Comparison of ENCODE assay signal across 24 cellular contexts in the genomic region with DNA sequence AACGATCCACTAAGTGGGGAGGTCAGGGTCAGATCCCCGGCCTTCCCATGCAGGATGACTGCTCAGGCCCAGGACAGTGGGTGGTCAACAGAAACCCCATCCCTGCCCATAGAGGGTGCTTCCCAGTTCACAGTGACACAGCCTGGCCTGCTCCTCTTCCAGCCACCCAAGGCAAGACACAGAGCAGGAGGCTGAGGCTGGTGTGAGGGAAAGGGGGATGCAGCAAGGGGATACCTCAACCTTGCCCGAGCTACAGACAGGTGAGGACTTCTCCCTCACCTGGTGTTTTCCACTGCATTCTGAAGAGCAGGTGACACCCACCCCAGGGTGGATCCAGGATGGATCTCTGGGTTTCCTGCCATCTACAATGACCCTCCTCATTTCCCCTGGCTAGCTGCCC.
"Had no signal": no experiment of that assay in that cellular context is flagged by ENCODE, and none has a peak within 500 bp of the region (broad histone marks: within the 10 kb centered on the region; RNA-seq: fewer than 3 reads in every experiment).

No MANE protein-coding gene starts in this region.

- ATAC-seq: activated T-cell treated with anti-CD3 and anti-CD28 coated beads, Interleukin-2, amount 50 U/mL, for 72 hours; K562; Right ventricle myocardium inferior had no signal

- H3K9me3 Mint-ChIP-seq: activated T-helper 2 cell treated with anti-CD3 and anti-CD28 coated beads, Interferon-gamma antibody, Interleukin-2, Interleukin-4, amounts not matched to agents 10 μg/mL and 5 μg/mL and 100 μg/mL, durations not matched to agents 14 hours and 24 hours and 36 hours had no signal

- H3K36me3 ChIP-seq: brain microvascular endothelial cell, cardiac muscle cell, WERI-Rb-1 had no signal

- H3K36me3 Mint-ChIP-seq: activated naive CD4-positive, alpha-beta T cell treated with anti-CD3 and anti-CD28 coated beads, Interleukin-2, amount 10 ng/mL, durations not matched to agents 7 days and 5 days; activated naive CD8-positive, alpha-beta T cell treated with anti-CD3 and anti-CD28 coated beads for 36 hours had no signal

- H3K27ac ChIP-seq: brain microvascular endothelial cell, cardiac muscle cell, SK-N-MC, WERI-Rb-1 had no signal

- H3K4me1 Mint-ChIP-seq: activated naive CD4-positive, alpha-beta T cell treated with anti-CD3 and anti-CD28 coated beads, Interleukin-2, amount 10 ng/mL, durations not matched to agents 7 days and 5 days; activated naive CD8-positive, alpha-beta T cell treated with anti-CD3 and anti-CD28 coated beads for 36 hours had no signal

- DNase-seq: activated CD4-positive, alpha-beta T cell treated with anti-CD3 and anti-CD28 coated beads for 4 hours; activated CD8-positive, alpha-beta memory T cell treated with anti-CD3 and anti-CD28 coated beads for 24 hours; activated gamma-delta T cell treated with Interleukin-2 at 50 U/mL for 16 hours; activated naive CD8-positive, alpha-beta T cell treated with anti-CD3 and anti-CD28 coated beads for 36 hours; activated T-cell treated with anti-CD3 and anti-CD28 coated beads, Interleukin-2, amount 50 U/mL, for 72 hours; brain microvascular endothelial cell; Karpas-422; MM.1S; NCI-H1105; NCI-H1436; NCI-H1694 treated with DMSO at 0.1 percent for 48 hours; NCI-H2029 treated with DMSO at 0.1 percent for 48 hours; NCI-H345; NCI-H510A; NCI-H526 treated with DMSO at 0.1 percent for 48 hours; NCI-H82; T-helper 1 cell; WERI-Rb-1 had no signal

- H3K4me3 ChIP-seq: cardiac muscle cell, K562, SK-N-MC had no signal

- H3K4me3 Mint-ChIP-seq: activated naive CD4-positive, alpha-beta T cell treated with anti-CD3 and anti-CD28 coated beads, Interleukin-2, amount 10 ng/mL, durations not matched to agents 7 days and 5 days; activated naive CD8-positive, alpha-beta T cell treated with anti-CD3 and anti-CD28 coated beads for 36 hours; activated T-cell treated with anti-CD3 and anti-CD28 coated beads, Interleukin-2, amount 50 U/mL, for 72 hours had no signal

- H3K27me3 ChIP-seq: brain microvascular endothelial cell, cardiac muscle cell had no signal

- H3K27ac Mint-ChIP-seq: activated naive CD4-positive, alpha-beta T cell treated with anti-CD3 and anti-CD28 coated beads, Interleukin-2, amount 10 ng/mL, durations not matched to agents 7 days and 5 days; activated naive CD8-positive, alpha-beta T cell treated with anti-CD3 and anti-CD28 coated beads for 36 hours; activated T-cell treated with anti-CD3 and anti-CD28 coated beads, Interleukin-2, amount 50 U/mL, for 72 hours; activated T-helper 2 cell treated with anti-CD3 and anti-CD28 coated beads, Interferon-gamma antibody, Interleukin-2, Interleukin-4, amounts not matched to agents 10 μg/mL and 5 μg/mL and 100 μg/mL, durations not matched to agents 14 hours and 24 hours and 36 hours had no signal
